ENCODE assay signal across 20 cellular contexts in genomic region chr1:103365860-103366569, GRCh38.
"Had no signal": no experiment of that assay in that cellular context is flagged by ENCODE, and none has a peak within 500 bp of the region (broad histone marks: within the 10 kb centered on the region; RNA-seq: fewer than 3 reads in every experiment).

No MANE protein-coding gene starts in this region.

- H3K4me1 ChIP-seq: breast epithelium, gastrocnemius medialis, left ventricle myocardium inferior, tibial nerve had no signal

- ATAC-seq: esophagus mucosa, gastrocnemius medialis had no signal

- H3K27me3 ChIP-seq: breast epithelium, gastrocnemius medialis, tibial nerve had no signal

- H3K9me3 Mint-ChIP-seq: activated T-helper 1 cell treated with anti-CD3 and anti-CD28 coated beads, Interleukin-12 subunit alpha, Interleukin-12 subunit beta, Interleukin-2, Interleukin-4 antibody, amounts not matched to agents 30 ng/mL and 10 ng/mL and 1 ng/mL, durations not matched to agents 14 hours and 24 hours and 36 hours; nephron had no signal

- DNase-seq: activated CD4-positive, alpha-beta T cell treated with anti-CD3 and anti-CD28 coated beads for 4 hours; activated naive CD4-positive, alpha-beta T cell; cerebellar nuclear complex; cortex of kidney; gastrocnemius medialis; head of caudate nucleus; left ventricle myocardium inferior; mammary epithelial cell; midbrain; stimulated activated CD4-positive, alpha-beta T cell treated with anti-CD3 and anti-CD28 coated beads, Interleukin-12 subunit alpha, Interleukin-12 subunit beta, amount 100 ng/mL, for 4 hours; stimulated activated CD4-positive, alpha-beta T cell treated with anti-CD3 and anti-CD28 coated beads, Interleukin-1b, Interleukin-23, amount 100 ng/mL, for 48 hours; stimulated activated CD8-positive, alpha-beta memory T cell treated with anti-CD3 and anti-CD28 coated beads, Interleukin-4, amount 100 ng/mL, for 48 hours; stimulated activated naive CD4-positive, alpha-beta T cell treated with Interleukin-2 at 50 U/mL for 16 hours; SW 1271; WERI-Rb-1 had no signal

- H3K27ac ChIP-seq: breast epithelium, gastrocnemius medialis, left ventricle myocardium inferior, tibial nerve, WERI-Rb-1 had no signal

- H3K4me3 Mint-ChIP-seq: activated T-helper 1 cell treated with anti-CD3 and anti-CD28 coated beads, Interleukin-12 subunit alpha, Interleukin-12 subunit beta, Interleukin-2, Interleukin-4 antibody, amounts not matched to agents 30 ng/mL and 10 ng/mL and 1 ng/mL, durations not matched to agents 14 hours and 24 hours and 36 hours; nephron had no signal

- H3K9me3 ChIP-seq: breast epithelium, gastrocnemius medialis, left ventricle myocardium inferior, tibial nerve had no signal

- H3K4me3 ChIP-seq: breast epithelium, gastrocnemius medialis, left ventricle myocardium inferior, tibial nerve had no signal

- H3K27ac Mint-ChIP-seq: activated T-helper 1 cell treated with anti-CD3 and anti-CD28 coated beads, Interleukin-12 subunit alpha, Interleukin-12 subunit beta, Interleukin-2, Interleukin-4 antibody, amounts not matched to agents 30 ng/mL and 10 ng/mL and 1 ng/mL, durations not matched to agents 14 hours and 24 hours and 36 hours; nephron had no signal

- H3K4me1 Mint-ChIP-seq: nephron had no signal
